Comparison of ENCODE assay signal across 1 cellular context in the genomic region with DNA sequence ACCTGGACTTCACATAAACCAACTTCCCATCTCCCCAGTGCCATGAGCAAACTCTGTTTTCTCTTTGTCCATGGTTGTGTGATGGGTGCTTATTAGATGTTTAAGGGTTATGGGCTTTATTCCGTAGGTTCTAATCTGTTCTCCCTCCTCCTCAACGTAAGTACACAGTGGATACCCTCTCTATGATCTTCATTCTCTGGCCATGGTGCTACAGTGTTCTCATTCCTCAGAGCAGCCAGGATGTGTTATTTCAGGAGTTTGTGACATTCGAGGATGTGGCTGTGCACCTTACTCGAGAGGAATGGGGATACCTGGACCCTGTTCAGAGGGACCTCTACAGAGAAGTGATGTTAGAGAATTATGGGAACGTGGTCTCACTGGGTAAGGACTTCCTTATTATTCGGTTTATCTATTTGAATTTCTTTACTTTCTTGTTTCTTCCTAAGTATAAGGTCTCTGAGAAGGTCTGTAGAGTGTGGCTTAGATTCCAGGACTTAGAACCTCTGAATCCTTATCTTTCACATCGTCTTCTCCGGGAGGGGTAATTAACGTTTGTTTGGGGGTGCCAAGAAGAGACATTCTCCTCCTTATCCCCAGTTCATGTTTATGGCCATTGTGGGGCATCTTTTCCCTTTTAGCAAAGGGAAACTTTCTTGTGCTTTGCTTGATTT.
TF ChIP-seq lines count a peak whose summit lies in the region.

No MANE protein-coding gene starts in this region.

TF ChIP-seq in IMR-90, 13 proteins besides CTCF, POLR2A, EP300 and RAD21:
- TF ChIP-seq MAZ (IDR thresholded peaks at IDR 0.05; ENCODE audit: borderline replicate concordance, low read depth, low read length) (no peak), FOS (IDR thresholded peaks at IDR 0.05; ENCODE audit: low read depth, low read length) (no peak), CEBPB (IDR thresholded peaks at IDR 0.05; ENCODE audit: low read depth, low read length) (no peak), NFE2L2 (IDR thresholded peaks at IDR 0.05; ENCODE audit: low read depth, low read length) (no peak), MAFK (IDR thresholded peaks at IDR 0.05; ENCODE audit: low read depth, low read length) (no peak), ELK1 (IDR thresholded peaks at IDR 0.05; ENCODE audit: borderline replicate concordance, low read depth, low read length) (no peak), MXI1 (IDR thresholded peaks at IDR 0.05; ENCODE audit: borderline replicate concordance, low read depth, low read length) (no peak), CHD1 (IDR thresholded peaks at IDR 0.05; ENCODE audit: low read depth, low read length) (no peak)
